ENCODE assay signal across 1 cellular context in genomic region chr3:94063497-94064119, GRCh38.
TF ChIP-seq lines count a peak whose summit lies in the region.

No MANE protein-coding gene starts in this region.

TF ChIP-seq in GM23338, 12 proteins besides CTCF, POLR2A, EP300 and RAD21 (continued from another document):
- TF ChIP-seq ZNF462 (CRISPR knock-in tag; IDR thresholded peaks at IDR 0.05), result no peak
- TF ChIP-seq NANOG (IDR thresholded peaks at IDR 0.05; ENCODE audit: borderline replicate concordance), result no peak
- TF ChIP-seq, protein P1, sequence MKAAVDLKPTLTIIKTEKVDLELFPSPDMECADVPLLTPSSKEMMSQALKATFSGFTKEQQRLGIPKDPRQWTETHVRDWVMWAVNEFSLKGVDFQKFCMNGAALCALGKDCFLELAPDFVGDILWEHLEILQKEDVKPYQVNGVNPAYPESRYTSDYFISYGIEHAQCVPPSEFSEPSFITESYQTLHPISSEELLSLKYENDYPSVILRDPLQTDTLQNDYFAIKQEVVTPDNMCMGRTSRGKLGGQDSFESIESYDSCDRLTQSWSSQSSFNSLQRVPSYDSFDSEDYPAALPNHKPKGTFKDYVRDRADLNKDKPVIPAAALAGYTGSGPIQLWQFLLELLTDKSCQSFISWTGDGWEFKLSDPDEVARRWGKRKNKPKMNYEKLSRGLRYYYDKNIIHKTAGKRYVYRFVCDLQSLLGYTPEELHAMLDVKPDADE (IDR thresholded peaks at IDR 0.05), result no peak
- TF ChIP-seq STAT1 (IDR thresholded peaks at IDR 0.05; ENCODE audit: unreplicated experiment), result no peak
- TF ChIP-seq POLR2AphosphoS5 (IDR thresholded peaks at IDR 0.05; ENCODE audit: low read depth), result no peak
- TF ChIP-seq ZNF331 (CRISPR knock-in tag; IDR thresholded peaks at IDR 0.05; ENCODE audit: low read depth), result no peak
